In the genomic region with DNA sequence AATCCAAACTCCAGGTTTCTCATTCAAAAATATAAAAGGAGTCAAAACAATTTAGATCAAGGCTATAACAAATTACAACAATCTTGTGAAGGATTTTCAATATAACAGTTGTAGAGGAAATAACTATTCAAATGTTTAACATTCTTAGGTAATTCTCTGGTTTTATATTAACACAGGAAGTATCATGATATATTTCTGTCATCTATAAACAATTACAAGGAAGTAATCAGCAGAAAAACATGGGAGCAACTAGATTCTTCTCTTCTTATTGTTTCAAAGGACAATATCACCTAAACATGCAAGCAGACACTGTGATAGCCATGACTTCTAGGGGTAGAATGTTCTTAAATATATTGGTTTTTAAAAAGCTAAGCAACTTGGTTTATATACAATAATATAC, we compare ENCODE assay signal across 20 cellular contexts.
"Had no signal": no experiment of that assay in that cellular context is flagged by ENCODE, and none has a peak within 500 bp of the region (broad histone marks: within the 10 kb centered on the region; RNA-seq: fewer than 3 reads in every experiment).

No MANE protein-coding gene starts in this region.

- H3K4me3 Mint-ChIP-seq: activated B cell treated with CpG ODN at 0.5 μM for 24 hours; activated naive CD8-positive, alpha-beta T cell treated with anti-CD3 and anti-CD28 coated beads, Interleukin-2, amount 10 ng/mL, durations not matched to agents 7 days and 5 days; activated T-helper 1 cell treated with anti-CD3 and anti-CD28 coated beads, Interleukin-12 subunit alpha, Interleukin-12 subunit beta, Interleukin-2, Interleukin-4 antibody, amounts not matched to agents 30 ng/mL and 10 ng/mL and 1 ng/mL, durations not matched to agents 14 hours and 24 hours and 36 hours; dendritic cell treated with granulocyte-macrophage colony-stimulating factor and Interleukin-4, amounts not matched to agents 40 ng/mL and 50 ng/mL, for 4 days; nephron progenitor cell; T-helper 17 cell had no signal

- H3K27ac Mint-ChIP-seq: activated B cell treated with CpG ODN at 0.5 μM for 24 hours; activated naive CD8-positive, alpha-beta T cell treated with anti-CD3 and anti-CD28 coated beads, Interleukin-2, amount 10 ng/mL, durations not matched to agents 7 days and 5 days; activated T-helper 1 cell treated with anti-CD3 and anti-CD28 coated beads, Interleukin-12 subunit alpha, Interleukin-12 subunit beta, Interleukin-2, Interleukin-4 antibody, amounts not matched to agents 30 ng/mL and 10 ng/mL and 1 ng/mL, durations not matched to agents 14 hours and 24 hours and 36 hours; dendritic cell treated with granulocyte-macrophage colony-stimulating factor and Interleukin-4, amounts not matched to agents 40 ng/mL and 50 ng/mL, for 4 days; nephron progenitor cell had no signal

- H3K9me3 ChIP-seq: gastrocnemius medialis, heart left ventricle, sigmoid colon had no signal

- H3K27me3 Mint-ChIP-seq: activated B cell treated with CpG ODN at 0.5 μM for 24 hours; activated naive CD8-positive, alpha-beta T cell treated with anti-CD3 and anti-CD28 coated beads, Interleukin-2, amount 10 ng/mL, durations not matched to agents 7 days and 5 days; dendritic cell treated with granulocyte-macrophage colony-stimulating factor and Interleukin-4, amounts not matched to agents 40 ng/mL and 50 ng/mL, for 4 days; T-helper 17 cell had no signal

- H3K9me3 Mint-ChIP-seq: activated B cell treated with CpG ODN at 0.5 μM for 24 hours; activated naive CD8-positive, alpha-beta T cell treated with anti-CD3 and anti-CD28 coated beads, Interleukin-2, amount 10 ng/mL, durations not matched to agents 7 days and 5 days; activated T-helper 1 cell treated with anti-CD3 and anti-CD28 coated beads, Interleukin-12 subunit alpha, Interleukin-12 subunit beta, Interleukin-2, Interleukin-4 antibody, amounts not matched to agents 30 ng/mL and 10 ng/mL and 1 ng/mL, durations not matched to agents 14 hours and 24 hours and 36 hours; dendritic cell treated with granulocyte-macrophage colony-stimulating factor and Interleukin-4, amounts not matched to agents 40 ng/mL and 50 ng/mL, for 4 days had no signal

- FAIRE-seq: TTC549, urothelium cell line had no signal

- H3K4me3 ChIP-seq: gastrocnemius medialis, heart left ventricle, sigmoid colon had no signal

- H3K36me3 Mint-ChIP-seq: activated naive CD8-positive, alpha-beta T cell treated with anti-CD3 and anti-CD28 coated beads, Interleukin-2, amount 10 ng/mL, durations not matched to agents 7 days and 5 days had no signal

- ATAC-seq: gastrocnemius medialis, heart left ventricle, left ventricle myocardium superior, T-helper 17 cell had no signal

- H3K4me1 Mint-ChIP-seq: activated naive CD8-positive, alpha-beta T cell treated with anti-CD3 and anti-CD28 coated beads, Interleukin-2, amount 10 ng/mL, durations not matched to agents 7 days and 5 days; nephron progenitor cell had no signal

- DNase-seq: activated B cell treated with CpG ODN at 0.5 μM for 24 hours; activated CD4-positive, alpha-beta T cell treated with anti-CD3 and anti-CD28 coated beads for 48 hours; activated naive CD4-positive, alpha-beta T cell; activated naive CD8-positive, alpha-beta T cell treated with anti-CD3 and anti-CD28 coated beads, Interleukin-2, amount 10 ng/mL, durations not matched to agents 7 days and 5 days; anterior cingulate cortex; erythroblast; gastrocnemius medialis; heart left ventricle; islet precursor cell; left ventricle myocardium superior; mesenchymal stem cell; nephron progenitor cell; occipital lobe; sigmoid colon; stimulated activated CD4-positive, alpha-beta T cell treated with anti-CD3 and anti-CD28 coated beads, Interleukin-1b, Interleukin-23, amount 100 ng/mL, for 48 hours; T-helper 17 cell had no signal

- H3K27ac ChIP-seq: gastrocnemius medialis, heart left ventricle, sigmoid colon had no signal

- H3K27me3 ChIP-seq: gastrocnemius medialis, heart left ventricle, sigmoid colon had no signal

- H3K36me3 ChIP-seq: gastrocnemius medialis, heart left ventricle, sigmoid colon had no signal
